Comparison of ENCODE assay signal across 20 cellular contexts in the genomic region with DNA sequence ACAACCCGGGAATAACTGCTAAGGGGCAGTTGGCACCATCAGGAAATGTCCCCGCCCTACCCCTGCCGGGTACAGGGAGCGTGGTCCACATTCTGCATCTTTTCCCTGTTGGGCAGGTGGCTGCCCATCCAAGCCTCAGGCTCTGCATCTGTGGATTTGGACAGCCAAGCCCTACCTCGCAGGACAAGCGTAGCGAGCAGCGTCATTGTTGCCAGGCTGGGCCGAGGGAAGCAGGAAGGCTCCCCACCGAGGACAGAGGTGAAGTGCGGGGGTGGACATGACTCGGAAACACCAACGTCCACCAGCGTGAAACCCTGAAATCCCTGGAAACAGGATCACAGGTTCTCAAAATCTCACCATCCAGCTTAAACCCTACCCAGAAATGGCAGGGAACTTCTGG.
DNase-seq lines count a peak whose midpoint lies in the region; ATAC-seq, FAIRE-seq and TF ChIP-seq lines count a peak whose summit lies in the region.
"Had no signal": no experiment of that assay in that cellular context is flagged by ENCODE, and none has a peak within 500 bp of the region (broad histone marks: within the 10 kb centered on the region; RNA-seq: fewer than 3 reads in every experiment).

No MANE protein-coding gene starts in this region.

- H3K4me3 Mint-ChIP-seq in CD14-positive monocyte: no peak overlapping the region
- no peak overlapping the region for H3K4me3 Mint-ChIP-seq in activated naive CD8-positive, alpha-beta T cell
- H3K4me3 Mint-ChIP-seq: activated naive CD4-positive, alpha-beta T cell treated with anti-CD3 and anti-CD28 coated beads for 36 hours had no signal

- H3K27ac Mint-ChIP-seq in CD14-positive monocyte: peak overlapping the region; percentile 80 to 94 (median 85)
- H3K27ac Mint-ChIP-seq in activated naive CD8-positive, alpha-beta T cell: peak overlapping the region; percentile 86
- H3K27ac Mint-ChIP-seq: activated naive CD4-positive, alpha-beta T cell treated with anti-CD3 and anti-CD28 coated beads for 36 hours had no signal

- no peak overlapping the region for H3K27ac ChIP-seq in neuronal stem cell (replicated peaks; ENCODE audit: low read length)
- no peak overlapping the region for H3K27ac ChIP-seq in left ventricle myocardium inferior (replicated peaks)
- H3K27ac ChIP-seq: ascending aorta, tibial artery had no signal

- no peak overlapping the region for H2BK15ac ChIP-seq in neuronal stem cell (ENCODE audit: low read length)

- ATAC-seq in GM21528 (IDR thresholded peaks at IDR 0.05; ENCODE audit: low FRiP score, unreplicated experiment): no peak
- ATAC-seq: left colon had no signal

- H3K36me3 ChIP-seq in neuronal stem cell (replicated peaks in 1 of 2; ENCODE audit: control insufficient read depth in 2 of 2, insufficient read depth in 2 of 2, low read length in 2 of 2) (peaks cover 0 to 11% of the 10 kb centered on the region in 2 donors), left ventricle myocardium inferior (peaks cover 18% of the 10 kb centered on the region)
- H3K36me3 ChIP-seq: ascending aorta had no signal

- H4K91ac ChIP-seq in neuronal stem cell (ENCODE audit: low read depth, low read length, poor library complexity): no peak overlapping the region

- H3K27me3 ChIP-seq in neuronal stem cell (ENCODE audit: control insufficient read depth in 3 of 3, insufficient read depth in 3 of 3, low read depth in 1 of 3, low read length in 3 of 3) (no peaks in the 10 kb centered on the region), left ventricle myocardium inferior (ENCODE audit: low read depth) (no peaks in the 10 kb centered on the region)
- H3K27me3 ChIP-seq: ascending aorta, tibial artery had no signal

- FAIRE-seq in GM12892 (lab: Jason Lieb, UNC): no peak
- FAIRE-seq: H54 had no signal

- H3K4me1 Mint-ChIP-seq in CD14-positive monocyte: peaks cover 51% of the 10 kb centered on the region
- peaks cover 26% of the 10 kb centered on the region for H3K4me1 Mint-ChIP-seq in activated naive CD8-positive, alpha-beta T cell (ENCODE audit: low read depth)

- no peak overlapping the region for H3K23ac ChIP-seq in neuronal stem cell (ENCODE audit: low read depth, low read length, poor library complexity)

- no peak for TF ChIP-seq CTCF in CD14-positive monocyte (IDR thresholded peaks at IDR 0.05)
- no peak for TF ChIP-seq CTCF in left ventricle myocardium inferior (IDR thresholded peaks at IDR 0.05; ENCODE audit: borderline replicate concordance)

- H2BK120ac ChIP-seq in neuronal stem cell (ENCODE audit: low read depth, low read length): no peak overlapping the region

- H3K9me3 ChIP-seq in neuronal stem cell (replicated peaks in 1 of 2; ENCODE audit: control insufficient read depth in 2 of 2, insufficient read depth in 1 of 2, low read depth in 1 of 2, low read length in 2 of 2): no peaks in the 10 kb centered on the region
- H3K9me3 ChIP-seq in left ventricle myocardium inferior (replicated peaks): no peaks in the 10 kb centered on the region
- H3K9me3 ChIP-seq: ascending aorta, SK-N-SH, tibial artery had no signal

- no peaks in the 10 kb centered on the region for H3K79me1 ChIP-seq in neuronal stem cell (ENCODE audit: low read depth, low read length)

- no peaks in the 10 kb centered on the region for H3K9me3 Mint-ChIP-seq in CD14-positive monocyte
- H3K9me3 Mint-ChIP-seq in activated naive CD8-positive, alpha-beta T cell (ENCODE audit: low read depth): no peaks in the 10 kb centered on the region
- H3K9me3 Mint-ChIP-seq: activated naive CD4-positive, alpha-beta T cell treated with anti-CD3 and anti-CD28 coated beads for 36 hours had no signal

- WGBS in neuronal stem cell (ENCODE audit: extremely low coverage in 2 of 2, insufficient read length in 2 of 2, insufficient replicate concordance in 1 of 2), 2 donors: no CpG with 5 or more reads among the region's 14 CpGs

- no peak overlapping the region for H3K4me2 ChIP-seq in neuronal stem cell (ENCODE audit: insufficient read depth, low read length, poor library complexity, severe bottlenecking)
- H3K4me2 ChIP-seq: SK-N-SH had no signal

- H3K27me3 Mint-ChIP-seq in CD14-positive monocyte (ENCODE audit: low read depth in 3 of 3): peaks cover 0 to 2% (median 1%) of the 10 kb centered on the region in 3 donors
- H3K27me3 Mint-ChIP-seq in activated naive CD8-positive, alpha-beta T cell: no peaks in the 10 kb centered on the region

- H3K18ac ChIP-seq in neuronal stem cell (ENCODE audit: low read length): peak overlapping the region; percentile 67

- H3K4ac ChIP-seq in neuronal stem cell (ENCODE audit: low read length): no peak overlapping the region

- H2AFZ ChIP-seq in neuronal stem cell (ENCODE audit: low read length): no peak overlapping the region

- no peak overlapping the region for H2BK12ac ChIP-seq in neuronal stem cell (ENCODE audit: low read length)

- peaks cover 26% of the 10 kb centered on the region in 2 donors for H3K36me3 Mint-ChIP-seq in CD14-positive monocyte
- H3K36me3 Mint-ChIP-seq in activated naive CD8-positive, alpha-beta T cell: peaks cover 3% of the 10 kb centered on the region

- intact Hi-C loops in CD14-positive monocyte (cut with micrococcal nuclease): no loop called here
- intact Hi-C loops in left ventricle myocardium inferior (cut with micrococcal nuclease): no loop called here

- DNase-seq in CD14-positive monocyte (ENCODE audit: low spot score) (no peak), GM12892 (ENCODE audit: insufficient read length) (no peak), neuronal stem cell (ENCODE audit: low spot score) (no peak), activated gamma-delta T cell treated with Interleukin-2 at 50 U/mL for 16 hours (no peak), left ventricle myocardium inferior (no peak), SKM-1 treated with dmso at 0.1 percent for 144 hours (lab: John Stamatoyannopoulos, UW; ENCODE audit: unreplicated experiment) (no peak)
- DNase-seq: activated CD8-positive, alpha-beta memory T cell treated with anti-CD3 and anti-CD28 coated beads, Interleukin-2, amount 50 U/mL, for 4 hours; cerebellar nuclear complex; COR-L47; left colon; NCI-H2081; NK-92 treated with Interleukin-12 subunit alpha and Interleukin-12 subunit beta, amount 100 ng/mL, for 24 hours; SK-N-SH; T-helper 9 cell; tibial artery had no signal

- H3K4me1 ChIP-seq in neuronal stem cell (ENCODE audit: control insufficient read depth in 2 of 2, insufficient read depth in 1 of 2, low read depth in 1 of 2, low read length in 2 of 2): peaks cover 3 to 4% of the 10 kb centered on the region in 2 donors
- peaks cover 5% of the 10 kb centered on the region for H3K4me1 ChIP-seq in left ventricle myocardium inferior

- H2BK5ac ChIP-seq in neuronal stem cell (ENCODE audit: low read length): no peak overlapping the region

- peak; percentile 32; the same call in 1 of the 2 replicates for TF ChIP-seq POLR2A in GM12892 (IDR thresholded peaks at IDR 0.05; ENCODE audit: low read depth, low read length)

- no peak overlapping the region for H3K4me3 ChIP-seq in neuronal stem cell (ENCODE audit: low read length in 2 of 2)
- H3K4me3 ChIP-seq in left ventricle myocardium inferior: no peak overlapping the region
- H3K4me3 ChIP-seq: ascending aorta, tibial artery had no signal

- H3K14ac ChIP-seq in neuronal stem cell (ENCODE audit: low read length): no peak overlapping the region

- peak overlapping the region; percentile 71 for H3K9ac ChIP-seq in neuronal stem cell (ENCODE audit: low read depth, low read length, poor library complexity)
- H3K9ac ChIP-seq: SK-N-SH had no signal

- H2AK5ac ChIP-seq in neuronal stem cell (ENCODE audit: low read depth, low read length): peak overlapping the region; percentile 32

- no peak overlapping the region for H4K8ac ChIP-seq in neuronal stem cell (ENCODE audit: low read depth, low read length)
